ENCODE assay signal across 21 cellular contexts in genomic region chr14:50783542-50783941, GRCh38. TPM values are rescaled to one million over a fixed set of nuclear protein-coding genes. Genes with fewer than 3 reads are reported as not detected.
DNase-seq lines count a peak whose midpoint lies in the region; ATAC-seq and TF ChIP-seq lines count a peak whose summit lies in the region.
"Had no signal": no experiment of that assay in that cellular context is flagged by ENCODE, and none has a peak within 500 bp of the region (broad histone marks: within the 10 kb centered on the region; RNA-seq: fewer than 3 reads in every experiment).

No MANE protein-coding gene starts in this region.

- ATAC-seq in effector memory CD8-positive, alpha-beta T cell (replicated peaks): no peak
- ATAC-seq: left lobe of liver had no signal

- peaks cover 65 to 93% of the 10 kb centered on the region in 2 donors for H3K4me1 Mint-ChIP-seq in effector memory CD8-positive, alpha-beta T cell (ENCODE audit: low read depth in 2 of 2)

- TF ChIP-seq EP300 in ovary (IDR thresholded peaks at IDR 0.05): no peak

- H3K27me3 Mint-ChIP-seq in effector memory CD8-positive, alpha-beta T cell: no peaks in the 10 kb centered on the region

- no peak for TF ChIP-seq POLR2A in adrenal gland (IDR thresholded peaks at IDR 0.05)
- TF ChIP-seq POLR2A in ovary (IDR thresholded peaks at IDR 0.05): no peak

- H3K9me3 ChIP-seq in adrenal gland (replicated peaks in 1 of 3) (no peaks in the 10 kb centered on the region), ovary (no peaks in the 10 kb centered on the region)
- H3K9me3 ChIP-seq: BE2C, esophagus squamous epithelium had no signal

- DNase-seq in NCI-H2171 treated with DMSO at 0.1 percent for 48 hours (lab: John Stamatoyannopoulos, UW) (peak; percentile 32), NCI-H2171 (lab: John Stamatoyannopoulos, UW) (no peak), NCI-H2227 treated with DMSO at 0.1 percent for 48 hours (lab: John Stamatoyannopoulos, UW) (peak; percentile 17), retina (peak; percentile 60), adrenal gland (no peak), ovary (no peak), dorsolateral prefrontal cortex (no peak)
- DNase-seq in effector memory CD8-positive, alpha-beta T cell: no peak
- DNase-seq: 8988T; BE2C; central memory CD4-positive, alpha-beta T cell; effector CD4-positive, alpha-beta T cell; esophagus squamous epithelium; NCI-H1436 treated with DMSO at 0.1 percent for 48 hours; NCI-H345; SHP77; stimulated activated CD4-positive, alpha-beta T cell treated with anti-CD3 and anti-CD28 coated beads, Interleukin-2, amount 100 ng/mL, for 48 hours; T-helper 1 cell had no signal

- H3K9me3 Mint-ChIP-seq in effector memory CD8-positive, alpha-beta T cell: no peaks in the 10 kb centered on the region

- peak overlapping the region; percentile 38 to 39 for H3K4me3 Mint-ChIP-seq in effector memory CD8-positive, alpha-beta T cell

- peaks cover 0 to 12% of the 10 kb centered on the region in 2 donors for H3K4me1 ChIP-seq in adrenal gland (replicated peaks in 1 of 2)
- H3K4me1 ChIP-seq in ovary (ENCODE audit: insufficient read depth): peaks cover 6% of the 10 kb centered on the region
- H3K4me1 ChIP-seq: BE2C, parathyroid adenoma had no signal

- 81 to 93% (median 89%) methylated on average over 2 of the region's 2 CpGs for WGBS in adrenal gland, 4 donors
- WGBS in ovary, 3 donors: 93 to 96% (median 93%) methylated on average over 2 of the region's 2 CpGs

- no peak overlapping the region for H3K27ac ChIP-seq in adrenal gland
- no peak overlapping the region for H3K27ac ChIP-seq in ovary
- H3K27ac ChIP-seq in dorsolateral prefrontal cortex: peak overlapping the region in 10 of 59 donors; percentile 1 to 81 (median 20)
- H3K27ac ChIP-seq: esophagus squamous epithelium, parathyroid adenoma, VCaP had no signal

- H3K4me3 ChIP-seq in adrenal gland (no peak overlapping the region), ovary (no peak overlapping the region), dorsolateral prefrontal cortex (no peak overlapping the region)
- H3K4me3 ChIP-seq: esophagus squamous epithelium had no signal

- TF ChIP-seq CTCF in adrenal gland (IDR thresholded peaks at IDR 0.05): no peak
- TF ChIP-seq CTCF in ovary (IDR thresholded peaks at IDR 0.05): no peak
- no peak for TF ChIP-seq CTCF in dorsolateral prefrontal cortex (IDR thresholded peaks at IDR 0.05 in 54 of 56, conservative IDR thresholded peaks at IDR 0.05 in 2 of 56; ENCODE audit: low read depth in 1 of 56, partially characterized antibody in 56 of 56)

- intact Hi-C loops in adrenal gland (cut with DNase I) (loop anchor here in 1 of 2 donors (5.0 kb wide), 1 partner anchor 79 kb away; no protein-coding TSS in a partner anchor), ovary (cut with DNase I) (loop anchor here in 2 of 4 donors (5.0 to 10.0 kb wide), 2 partner anchors 71 to 241 kb away; no protein-coding TSS in a partner anchor), dorsolateral prefrontal cortex (cut with DNase I) (no loop called here)

- H3K27me3 ChIP-seq in adrenal gland (no peaks in the 10 kb centered on the region), ovary (no peaks in the 10 kb centered on the region), dorsolateral prefrontal cortex (no peaks in the 10 kb centered on the region)
- H3K27me3 ChIP-seq: BE2C, esophagus squamous epithelium had no signal

- no peaks in the 10 kb centered on the region for H3K36me3 ChIP-seq in adrenal gland (replicated peaks in 1 of 2)
- no peaks in the 10 kb centered on the region for H3K36me3 ChIP-seq in ovary
- H3K36me3 ChIP-seq: BE2C had no signal

- H3K27ac Mint-ChIP-seq in effector memory CD8-positive, alpha-beta T cell: peak overlapping the region; percentile 83 to 92

- H3K36me3 Mint-ChIP-seq in effector memory CD8-positive, alpha-beta T cell (ENCODE audit: insufficient read depth): peaks cover 10% of the 10 kb centered on the region

RNA-seq across cellular contexts. Expression of gene NIN, which starts 47.4 kb away (rescaled TPM):
- 10 to 100 TPM; 13.5 to 22.4 (median 19.5) TPM for total RNA-seq in adrenal gland
- polyA plus RNA-seq in adrenal gland: 1 to 10 TPM; 3.0 to 8.7 (median 6.8) TPM
- total RNA-seq in ovary: 10 to 100 TPM; 16.0 to 32.4 (median 28.1) TPM
- polyA plus RNA-seq in ovary: 10 to 100 TPM in 1 of 2 donors, 1 to 10 TPM in 1; 6.4 to 12.2 TPM
- total RNA-seq in dorsolateral prefrontal cortex: 100 to 1,000 TPM in 25 of 120 experiments, 10 to 100 TPM in 95; 64.4 to 125 (median 88.6) TPM

Comparison
In these comparisons a context has a peak if more than half of its experiments do, and no peak if none do; other contexts are left out.
1. DNase-seq: peak in NCI-H2171 treated with DMSO at 0.1 percent for 48 hours (single experiment), NCI-H2227 treated with DMSO at 0.1 percent for 48 hours (single experiment) and retina (single experiment); none in NCI-H2171 (single experiment), effector memory CD8-positive, alpha-beta T cell (0 of 3), adrenal gland (0 of 7), ovary (0 of 5) and dorsolateral prefrontal cortex (0 of 10).